20 cellular contexts compared by ENCODE assay signal in the genomic region with DNA sequence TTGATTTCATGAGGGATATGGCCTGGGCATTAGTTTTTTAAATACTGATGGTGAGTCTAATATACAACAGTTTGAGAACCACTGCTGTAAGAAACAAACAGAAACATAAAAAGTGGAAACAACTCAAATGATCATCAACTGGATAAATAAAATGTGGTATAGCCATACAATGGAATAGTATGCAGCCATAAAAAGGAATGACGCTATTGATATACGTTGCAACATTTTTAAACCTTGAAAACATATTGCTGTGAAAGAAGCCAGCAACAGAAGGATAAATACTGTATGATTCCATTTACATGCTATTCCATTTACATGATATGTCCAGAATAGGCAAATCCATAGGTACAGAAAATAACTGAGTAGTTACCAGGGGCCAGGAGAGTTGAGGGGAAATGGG. TPM values are rescaled to one million over a fixed set of nuclear protein-coding genes. Genes with fewer than 3 reads are reported as not detected.
A peak's percentile ranks its signal among the peaks of the same experiment; 100 is the strongest.
DNase-seq lines count a peak whose midpoint lies in the region; ATAC-seq, FAIRE-seq and TF ChIP-seq lines count a peak whose summit lies in the region.
"Had no signal": no experiment of that assay in that cellular context is flagged by ENCODE, and none has a peak within 500 bp of the region (broad histone marks: within the 10 kb centered on the region; RNA-seq: fewer than 3 reads in every experiment).

No MANE protein-coding gene starts in this region.

- no peaks in the 10 kb centered on the region for H3K23me2 ChIP-seq in H1 (ENCODE audit: low read depth, low read length)

- no peaks in the 10 kb centered on the region for H3K9me3 Mint-ChIP-seq in activated T-cell treated with anti-CD3 and anti-CD28 coated beads, Interleukin-2, amount 50 U/mL, for 4 hours

- CTCF ChIA-PET in H1 (lab: Charles Lee; ENCODE audit: partially characterized antibody), result interaction anchor here (1.6 kb wide), 1 partner anchor 63 kb away, joined by 3 read pairs; no protein-coding TSS in a partner anchor

- 94% methylated on average over 2 of the region's 2 CpGs; no CpG with 5 or more reads in 1 of the 2 experiments for WGBS in H1 (ENCODE audit: extremely low coverage in 1 of 2, insufficient coverage in 1 of 2, insufficient read length in 1 of 2, insufficient replicate concordance in 2 of 2, low coverage in 1 of 2, low lambda C conversion rate in 2 of 2, missing lambda C conversion rate in 1 of 2), 2 experiments

- H3K4me3 ChIP-seq in H1 (ENCODE audit: extremely low read depth in 1 of 4, insufficient read depth in 2 of 4, low read depth in 3 of 4, low read length in 4 of 4) (no peak overlapping the region), neutrophil (ENCODE audit: low read depth in 1 of 2, low read length in 1 of 2) (no peak overlapping the region)
- H3K4me3 ChIP-seq: hepatocyte, upper lobe of left lung had no signal

- H2AK5ac ChIP-seq in H1 (ENCODE audit: low read depth, low read length), result no peak overlapping the region

- TF ChIP-seq POLR2A in GM12891 (IDR thresholded peaks at IDR 0.05; ENCODE audit: low read depth, low read length), result no peak
- TF ChIP-seq POLR2A in H1 (IDR thresholded peaks at IDR 0.05; ENCODE audit: control extremely low read depth in 1 of 2, low read depth in 2 of 2, low read length in 2 of 2), result no peak

- H3K18ac ChIP-seq in H1 (ENCODE audit: extremely low read depth, low read length), result no peak overlapping the region

- FAIRE-seq in GM12891 (lab: Jason Lieb, UNC), result peak; percentile 52
- no peak for FAIRE-seq in H1 (lab: Jason Lieb, UNC)

- H2BK12ac ChIP-seq in H1 (ENCODE audit: low read depth, low read length), result no peak overlapping the region

- no peak overlapping the region for H3K27ac ChIP-seq in H1 (ENCODE audit: low read depth, low read length)
- H3K27ac ChIP-seq in neutrophil, result peak overlapping the region; percentile 50

- H2BK20ac ChIP-seq in H1 (ENCODE audit: low read length), result no peak overlapping the region

- H3K79me2 ChIP-seq in H1 (ENCODE audit: control insufficient read depth in 1 of 2, insufficient read depth in 2 of 2, low read length in 2 of 2), result peaks cover 17 to 99% of the 10 kb centered on the region in 2 experiments

- POLR2A ChIA-PET in H1 (lab: Charles Lee; ENCODE audit: partially characterized antibody), result interaction anchor here (1.3 to 1.8 kb wide), 3 partner anchors 12 to 43 kb away, joined by 6 to 7 read pairs (median 7); no protein-coding TSS in a partner anchor

- no peaks in the 10 kb centered on the region; the same call in none of the 2 replicates for H3K79me1 ChIP-seq in H1 (ENCODE audit: low read depth, low read length)

- no peak overlapping the region for H2BK120ac ChIP-seq in H1 (replicated peaks; ENCODE audit: low read depth, low read length)

- H3K4me1 Mint-ChIP-seq in activated T-cell treated with anti-CD3 and anti-CD28 coated beads, Interleukin-2, amount 50 U/mL, for 4 hours (ENCODE audit: low read depth), result peaks cover 88% of the 10 kb centered on the region

- H3K4me1 ChIP-seq in H1 (replicated peaks in 1 of 4; ENCODE audit: control insufficient read depth in 3 of 4, insufficient read depth in 4 of 4, low read length in 3 of 4) (peaks cover 0 to 9% (median 0%) of the 10 kb centered on the region in 4 experiments; a peak in 1 of 7 replicates), neutrophil (ENCODE audit: control insufficient read depth in 1 of 2, insufficient read depth in 1 of 2, low read depth in 1 of 2, low read length in 1 of 2) (peaks cover 67 to 90% of the 10 kb centered on the region in 2 experiments)

- H3K4me3 Mint-ChIP-seq in activated T-cell treated with anti-CD3 and anti-CD28 coated beads, Interleukin-2, amount 50 U/mL, for 4 hours, result peak overlapping the region; percentile 1
- H3K4me3 Mint-ChIP-seq: stimulated activated naive B cell treated with anti-CD40 and anti-IgM and Interleukin-4, amounts not matched to agents 10 μg/mL and 1 μg/mL and 100 μg/mL, for 72 hours had no signal

- H2BK5ac ChIP-seq in H1 (ENCODE audit: low read depth, low read length), result no peak overlapping the region

- no peak for DNase-seq in activated T-cell treated with anti-CD3 and anti-CD28 coated beads, Interleukin-2, amount 50 U/mL, for 4 hours
- DNase-seq in activated T-cell treated with anti-CD3 and anti-CD28 coated beads, Interleukin-2, amount 50 U/mL, for 1 hour, result no peak
- DNase-seq in GM12891 (ENCODE audit: insufficient read length, low spot score), result no peak
- DNase-seq in H1 (ENCODE audit: low read depth in 1 of 2, low spot score in 2 of 2), result no peak
- DNase-seq in HPDE6-E6E7 (ENCODE audit: extremely low spot score), result no peak
- DNase-seq: activated CD4-positive, alpha-beta T cell treated with anti-CD3 and anti-CD28 coated beads, Interleukin-2, amount 50 U/mL, for 4 hours; activated effector memory CD4-positive, alpha-beta T cell treated with anti-CD3 and anti-CD28 coated beads, Interleukin-2, amount 50 U/mL, for 16 hours; aorta; cerebellar nuclear complex; NCI-H2081; NCI-H446 treated with DMSO at 0.1 percent for 48 hours; nucleus accumbens; stimulated activated CD4-positive, alpha-beta T cell treated with anti-CD3 and anti-CD28 coated beads, Interleukin-15, amount 100 ng/mL, for 24 hours; stimulated activated naive B cell treated with anti-CD40 and anti-IgM and Interleukin-4, amounts not matched to agents 10 μg/mL and 1 μg/mL and 100 μg/mL, for 72 hours; upper lobe of left lung had no signal

- no peak overlapping the region for H3K23ac ChIP-seq in H1 (ENCODE audit: insufficient read length)

- peaks cover 11 to 12% of the 10 kb centered on the region in 2 experiments for H4K20me1 ChIP-seq in H1 (replicated peaks in 1 of 2; ENCODE audit: control insufficient read depth in 1 of 2, insufficient read depth in 2 of 2, low read length in 2 of 2)

- no peak for ATAC-seq in activated T-cell treated with anti-CD3 and anti-CD28 coated beads, Interleukin-2, amount 50 U/mL, for 4 hours
- no peak for ATAC-seq in GM21786 (IDR thresholded peaks at IDR 0.05; ENCODE audit: unreplicated experiment)
- no peak for ATAC-seq in GM21528 (IDR thresholded peaks at IDR 0.05; ENCODE audit: low FRiP score, unreplicated experiment)
- ATAC-seq: right cardiac atrium; stimulated activated naive B cell treated with anti-CD40 and anti-IgM and Interleukin-4, amounts not matched to agents 10 μg/mL and 1 μg/mL and 100 μg/mL, for 72 hours had no signal

- no peak overlapping the region for H3K9ac ChIP-seq in H1 (replicated peaks in 1 of 4; ENCODE audit: extremely low read depth in 1 of 4, low read depth in 3 of 4, low read length in 3 of 4)

- H4K91ac ChIP-seq in H1 (replicated peaks; ENCODE audit: insufficient read length, low read length), result no peak overlapping the region

- H3K27me3 ChIP-seq in H1 (replicated peaks in 1 of 4; ENCODE audit: control insufficient read depth in 3 of 4, extremely low read depth in 1 of 4, insufficient read depth in 3 of 4, low read length in 3 of 4), result no peaks in the 10 kb centered on the region
- no peaks in the 10 kb centered on the region for H3K27me3 ChIP-seq in neutrophil
- H3K27me3 ChIP-seq: hepatocyte, upper lobe of left lung had no signal

- peaks cover 37% of the 10 kb centered on the region for H3K36me3 Mint-ChIP-seq in activated T-cell treated with anti-CD3 and anti-CD28 coated beads, Interleukin-2, amount 50 U/mL, for 4 hours (ENCODE audit: insufficient read depth)

- no peak for TF ChIP-seq EP300 in H1 (IDR thresholded peaks at IDR 0.05; ENCODE audit: borderline replicate concordance in 1 of 2, low read depth in 2 of 2, low read length in 2 of 2)

- TF ChIP-seq CTCF in H1 (IDR thresholded peaks at IDR 0.05; ENCODE audit: control extremely low read depth in 1 of 3, insufficient read depth in 1 of 3, low read depth in 1 of 3, low read length in 3 of 3) (no peak), neutrophil (IDR thresholded peaks at IDR 0.05) (no peak)

- H3K36me3 ChIP-seq in H1 (ENCODE audit: control insufficient read depth in 2 of 4, insufficient read depth in 4 of 4, low read length in 3 of 4) (peaks cover 0 to 3% (median 0%) of the 10 kb centered on the region in 4 experiments; a peak in 1 of 8 replicates), neutrophil (no peaks in the 10 kb centered on the region)

- no peak overlapping the region for H2AFZ ChIP-seq in H1 (ENCODE audit: low read length)
- H2AFZ ChIP-seq: hepatocyte had no signal

- no peak overlapping the region for H3K4ac ChIP-seq in H1 (replicated peaks; ENCODE audit: insufficient read length, low read depth, low read length)

- H4K5ac ChIP-seq in H1 (ENCODE audit: insufficient read length, low read depth, low read length), result no peak overlapping the region

- H4K8ac ChIP-seq in H1 (ENCODE audit: extremely low read depth, insufficient read depth, low read length), result no peak overlapping the region

- H3K4me2 ChIP-seq in H1 (ENCODE audit: insufficient read depth in 1 of 2, low read depth in 2 of 2, low read length in 2 of 2), result no peak overlapping the region

- H3K27me3 Mint-ChIP-seq in activated T-cell treated with anti-CD3 and anti-CD28 coated beads, Interleukin-2, amount 50 U/mL, for 4 hours (ENCODE audit: low read depth), result no peaks in the 10 kb centered on the region
- H3K27me3 Mint-ChIP-seq: stimulated activated naive B cell treated with anti-CD40 and anti-IgM and Interleukin-4, amounts not matched to agents 10 μg/mL and 1 μg/mL and 100 μg/mL, for 72 hours had no signal

- no peak overlapping the region for H3K56ac ChIP-seq in H1 (replicated peaks; ENCODE audit: insufficient read length, low read depth, low read length)

- no peak for TF ChIP-seq RAD21 in H1 (IDR thresholded peaks at IDR 0.05 in 1 of 2, conservative IDR thresholded peaks at IDR 0.05 in 1 of 2; ENCODE audit: low read depth in 2 of 2, low read length in 2 of 2)

- H3K9me3 ChIP-seq in H1 (ENCODE audit: insufficient read depth in 2 of 2, low read depth in 1 of 2, low read length in 1 of 2), result peaks cover 7 to 8% of the 10 kb centered on the region in 2 experiments
- H3K9me3 ChIP-seq in neutrophil, result no peaks in the 10 kb centered on the region
- H3K9me3 ChIP-seq: upper lobe of left lung had no signal

- no peak overlapping the region for H3K14ac ChIP-seq in H1 (ENCODE audit: insufficient read length)

- H2BK15ac ChIP-seq in H1 (ENCODE audit: low read length), result no peak overlapping the region

RNA-seq across cellular contexts. Expression of a gene that starts 6.5 kb away (rescaled TPM):
- total RNA-seq in activated T-cell treated with anti-CD3 and anti-CD28 coated beads, Interleukin-2, amount 50 U/mL, for 4 hours, result 10 to 100 TPM; 58.5 to 62.4 (median 60.5) TPM
- polyA plus RNA-seq in GM12891 (2012; ENCODE audit: low read depth, missing spikeins), result 15.0 TPM
- 32.3 and 33.2 TPM in 2 replicates for total RNA-seq in H1 (2021; fragmentation: NEBNext Ultra II Directional; extraction: Animal tissue kit (Norgen Biotek cat#: 25700))
- 13.8 and 34.5 TPM in 2 replicates for polyA plus RNA-seq in H1 (2011; rRNA removed)
- polyA plus RNA-seq in H1 (2011; cell fraction: cytosol; rRNA removed), result 22.2 TPM
- 18.7 TPM for polyA plus RNA-seq in H1 (2011; cell fraction: nucleus; rRNA removed)
- polyA plus RNA-seq in H1 (2012, experiment 1 of 2), result 21.1 to 33.8 TPM (median 23.9 TPM) in 4 replicates
- polyA plus RNA-seq in H1 (2012, experiment 2 of 2), result 2.6 TPM
- 25.6 TPM for polyA plus RNA-seq in H1 (2013, experiment 1 of 2)
- 24.8 TPM for polyA plus RNA-seq in H1 (2013, experiment 2 of 2)
- polyA minus RNA-seq in H1 (2011; rRNA and poly(A)+ RNA removed), result 60.9 and 61.4 TPM in 2 replicates
- 23.4 TPM for polyA minus RNA-seq in H1 (2011; cell fraction: cytosol; rRNA and poly(A)+ RNA removed)
- 36.7 TPM for polyA minus RNA-seq in H1 (2011; cell fraction: nucleus; rRNA and poly(A)+ RNA removed)

RNA-seq across cellular contexts. Expression of a gene that starts 45.5 kb away (rescaled TPM):
- 100 to 1,000 TPM; 292 to 332 (median 316) TPM for total RNA-seq in activated T-cell treated with anti-CD3 and anti-CD28 coated beads, Interleukin-2, amount 50 U/mL, for 4 hours
- 339 TPM for polyA plus RNA-seq in GM12891 (2012; ENCODE audit: low read depth, missing spikeins)
- total RNA-seq in H1 (2021; fragmentation: NEBNext Ultra II Directional; extraction: Animal tissue kit (Norgen Biotek cat#: 25700)), result 390 and 408 TPM in 2 replicates
- polyA plus RNA-seq in H1 (2011; rRNA removed), result 43.6 and 66.1 TPM in 2 replicates
- polyA plus RNA-seq in H1 (2011; cell fraction: cytosol; rRNA removed), result 182 TPM
- polyA plus RNA-seq in H1 (2011; cell fraction: nucleus; rRNA removed), result 30.7 TPM
- 631 to 695 TPM (median 656 TPM) in 4 replicates for polyA plus RNA-seq in H1 (2012, experiment 1 of 2)
- polyA plus RNA-seq in H1 (2012, experiment 2 of 2), result 77.6 TPM
- polyA plus RNA-seq in H1 (2013, experiment 1 of 2), result 348 TPM
- polyA plus RNA-seq in H1 (2013, experiment 2 of 2), result 367 TPM
- 30.3 and 37.2 TPM in 2 replicates for polyA minus RNA-seq in H1 (2011; rRNA and poly(A)+ RNA removed)
- polyA minus RNA-seq in H1 (2011; cell fraction: cytosol; rRNA and poly(A)+ RNA removed), result 58.9 TPM
- polyA minus RNA-seq in H1 (2011; cell fraction: nucleus; rRNA and poly(A)+ RNA removed), result 65.0 TPM
